ENCODE assay signal across 8 cellular contexts in genomic region chr6:156791261-156791850, GRCh38. TPM values are rescaled to one million over a fixed set of nuclear protein-coding genes. Genes with fewer than 3 reads are reported as not detected.
A peak's percentile ranks its signal among the peaks of the same experiment; 100 is the strongest.
DNase-seq lines count a peak whose midpoint lies in the region; ATAC-seq and TF ChIP-seq lines count a peak whose summit lies in the region.

No MANE protein-coding gene starts in this region.

- H3K36me3 ChIP-seq in Caco-2 (ENCODE audit: control insufficient read depth, insufficient read depth, low read length) = no peaks in the 10 kb centered on the region; the same call in 1 of the 2 replicates

- H3K4me3 ChIP-seq in Caco-2 (ENCODE audit: low read depth, low read length) = no peak overlapping the region

- CTCF ChIA-PET in Caco-2 (lab: Charles Lee) = no interaction called here

- POLR2A ChIA-PET in Caco-2 (lab: Charles Lee) = no interaction called here

- peak; percentile 86 for ATAC-seq in HG03060 (IDR thresholded peaks at IDR 0.05; ENCODE audit: low read depth, unreplicated experiment)
- ATAC-seq in central memory CD8-positive, alpha-beta T cell (replicated peaks; ENCODE audit: extremely low read depth, poor library complexity, severe bottlenecking) = peak; percentile 56

- H3K27ac Mint-ChIP-seq in central memory CD8-positive, alpha-beta T cell (ENCODE audit: low read depth) = peak overlapping the region; percentile 12
- H3K27ac Mint-ChIP-seq in nephron = peak overlapping the region; percentile 14 to 51 (median 36)
- H3K27ac Mint-ChIP-seq in Caco-2 (ENCODE audit: unreplicated experiment) = no peak overlapping the region

- no peak overlapping the region for H3K4me3 Mint-ChIP-seq in central memory CD8-positive, alpha-beta T cell
- H3K4me3 Mint-ChIP-seq in nephron (peak overlapping the region; percentile 7 to 9 (median 8)), Caco-2 (ENCODE audit: unreplicated experiment) (no peak overlapping the region)

- peaks cover 78% of the 10 kb centered on the region for H3K4me1 Mint-ChIP-seq in central memory CD8-positive, alpha-beta T cell
- peaks cover 72% of the 10 kb centered on the region for H3K4me1 Mint-ChIP-seq in nephron
- H3K4me1 Mint-ChIP-seq in Caco-2 (ENCODE audit: low read depth, unreplicated experiment) = no peaks in the 10 kb centered on the region

- peaks cover 3% of the 10 kb centered on the region for H3K36me3 Mint-ChIP-seq in central memory CD8-positive, alpha-beta T cell (ENCODE audit: insufficient read depth)
- H3K36me3 Mint-ChIP-seq in nephron (ENCODE audit: low read depth) (no peaks in the 10 kb centered on the region), Caco-2 (ENCODE audit: insufficient read depth, unreplicated experiment) (peaks cover 5% of the 10 kb centered on the region)

- TF ChIP-seq CTCF in nephron (IDR thresholded peaks at IDR 0.05; ENCODE audit: unreplicated experiment in 3 of 3) (no peak), Caco-2 (IDR thresholded peaks at IDR 0.05; ENCODE audit: insufficient read depth in 1 of 2, low read depth in 1 of 2, low read length in 1 of 2, severe bottlenecking in 1 of 2, unreplicated experiment in 1 of 2) (no peak)

- no peaks in the 10 kb centered on the region for H3K9me3 Mint-ChIP-seq in central memory CD8-positive, alpha-beta T cell
- H3K9me3 Mint-ChIP-seq in nephron (no peaks in the 10 kb centered on the region), Caco-2 (ENCODE audit: unreplicated experiment) (no peaks in the 10 kb centered on the region)

- intact Hi-C loops in Caco-2 (cut with micrococcal nuclease; ENCODE audit: unreplicated experiment) = no loop called here

- H3K4me1 ChIP-seq in Caco-2 = no peaks in the 10 kb centered on the region

- no peaks in the 10 kb centered on the region for H3K9me3 ChIP-seq in Caco-2

- H3K27me3 ChIP-seq in Caco-2 (replicated peaks; ENCODE audit: control insufficient read depth, insufficient read depth, low read length) = no peaks in the 10 kb centered on the region

- DNase-seq in stimulated activated CD4-positive, alpha-beta T cell treated with anti-CD3 and anti-CD28 coated beads, Interleukin-4, amount 100 ng/mL, for 24 hours = peak; percentile 48
- DNase-seq in stimulated activated CD4-positive, alpha-beta T cell treated with anti-CD3 and anti-CD28 coated beads, Interleukin-12 subunit alpha, Interleukin-12 subunit beta, amount 100 ng/mL, for 4 hours = no peak
- DNase-seq in NCI-H226 = peak; percentile 61
- DNase-seq in central memory CD8-positive, alpha-beta T cell (ENCODE audit: low spot score in 2 of 2) = no peak
- no peak for DNase-seq in COR-L47 (lab: John Stamatoyannopoulos, UW)
- no peak for DNase-seq in Caco-2

- BruUV-seq in Caco-2 (replicated peaks; lab: Mats Ljungman, UMichigan) = no TSS peak

- no peaks in the 10 kb centered on the region for H3K27me3 Mint-ChIP-seq in central memory CD8-positive, alpha-beta T cell
- no peaks in the 10 kb centered on the region for H3K27me3 Mint-ChIP-seq in nephron (ENCODE audit: low read depth)
- H3K27me3 Mint-ChIP-seq in Caco-2 (ENCODE audit: insufficient read depth, unreplicated experiment) = no peaks in the 10 kb centered on the region

RNA-seq across cellular contexts. Expression of gene ARID1B, which starts 14.2 kb away (rescaled TPM):
- 58.8 and 62.2 TPM in 2 replicates for total RNA-seq in Caco-2 (2022)

Comparison
In these comparisons a context has a peak if more than half of its experiments do, and no peak if none do; other contexts are left out.
1. DNase-seq: peak in stimulated activated CD4-positive, alpha-beta T cell treated with anti-CD3 and anti-CD28 coated beads, Interleukin-4, amount 100 ng/mL, for 24 hours (single experiment) and NCI-H226 (single experiment); none in stimulated activated CD4-positive, alpha-beta T cell treated with anti-CD3 and anti-CD28 coated beads, Interleukin-12 subunit alpha, Interleukin-12 subunit beta, amount 100 ng/mL, for 4 hours (single experiment), central memory CD8-positive, alpha-beta T cell (0 of 2), COR-L47 (single experiment) and Caco-2 (0 of 2).
2. H3K4me3 Mint-ChIP-seq: peak in nephron (3 of 3); none in central memory CD8-positive, alpha-beta T cell (single experiment) and Caco-2 (single experiment).